1 cellular context compared by ENCODE assay signal in genomic region chr5:132001647-132002561, GRCh38.
TF ChIP-seq lines count a peak whose summit lies in the region.

No MANE protein-coding gene starts in this region.

TF ChIP-seq in HepG2, 621 proteins besides CTCF, POLR2A, EP300 and RAD21 (continued from another document):
- peak; percentile 93 for TF ChIP-seq HHEX (CRISPR knock-in tag; IDR thresholded peaks at IDR 0.05)
- no peak for TF ChIP-seq SRSF4 (IDR thresholded peaks at IDR 0.05; ENCODE audit: low read depth, low read length, poor library complexity, severe bottlenecking)
- TF ChIP-seq MEIS2 (CRISPR knock-in tag; IDR thresholded peaks at IDR 0.05) = peak; percentile 79; the same call in 1 of the 2 replicates
- TF ChIP-seq ZFP37 (CRISPR knock-in tag; IDR thresholded peaks at IDR 0.05; ENCODE audit: borderline replicate concordance) = peak; percentile 66; the same call in 1 of the 2 replicates
- no peak for TF ChIP-seq HNRNPLL (IDR thresholded peaks at IDR 0.05; ENCODE audit: low read depth, low read length, poor library complexity, severe bottlenecking)
- peak; percentile 58; the same call in 1 of the 2 replicates for TF ChIP-seq HINFP (CRISPR knock-in tag; IDR thresholded peaks at IDR 0.05; ENCODE audit: low read depth)
- no peak for TF ChIP-seq PAF1 (CRISPR knock-in tag; IDR thresholded peaks at IDR 0.05)
- no peak for TF ChIP-seq ZNF333 (CRISPR knock-in tag; IDR thresholded peaks at IDR 0.05; ENCODE audit: borderline replicate concordance)
- no peak for TF ChIP-seq FOXM1 (CRISPR knock-in tag; IDR thresholded peaks at IDR 0.05)
- peak; percentile 83 for TF ChIP-seq MED8 (CRISPR knock-in tag; IDR thresholded peaks at IDR 0.05; ENCODE audit: insufficient replicate concordance)
- TF ChIP-seq ZNF121 (CRISPR knock-in tag; IDR thresholded peaks at IDR 0.05) = peak; percentile 95
- no peak; the same call in none of the 2 replicates for TF ChIP-seq BRD4 (CRISPR knock-in tag; IDR thresholded peaks at IDR 0.05)
- no peak for TF ChIP-seq HNRNPUL1 (IDR thresholded peaks at IDR 0.05; ENCODE audit: low read depth, low read length)
- peak; percentile 13; the same call in 1 of the 2 replicates for TF ChIP-seq ZNF556 (CRISPR knock-in tag; IDR thresholded peaks at IDR 0.05; ENCODE audit: borderline replicate concordance)
- no peak for TF ChIP-seq ZNF33A (CRISPR knock-in tag; IDR thresholded peaks at IDR 0.05; ENCODE audit: borderline replicate concordance)
- TF ChIP-seq PHB2 (IDR thresholded peaks at IDR 0.05; ENCODE audit: partially characterized antibody) = no peak
- peak; percentile 93 for TF ChIP-seq ZNF543 (CRISPR knock-in tag; IDR thresholded peaks at IDR 0.05)
- no peak for TF ChIP-seq ZNF850 (CRISPR knock-in tag; conservative IDR thresholded peaks at IDR 0.05)
- TF ChIP-seq ZSCAN30 (CRISPR knock-in tag; IDR thresholded peaks at IDR 0.05) = no peak
- TF ChIP-seq CEBPG (CRISPR knock-in tag; IDR thresholded peaks at IDR 0.05) = no peak; the same call in 1 of the 2 replicates
- peak; percentile 92 for TF ChIP-seq NR2F6 (IDR thresholded peaks at IDR 0.05)
- TF ChIP-seq NR2F6 (CRISPR knock-in tag; IDR thresholded peaks at IDR 0.05) = peak; percentile 84
- TF ChIP-seq GZF1 (CRISPR knock-in tag; IDR thresholded peaks at IDR 0.05) = 0 out of 2 replicates have a peak, but pooled peaks have one; percentile 76
- 0 out of 2 replicates have a peak, but pooled peaks have one; percentile 57 for TF ChIP-seq HMGXB3 (CRISPR knock-in tag; IDR thresholded peaks at IDR 0.05; ENCODE audit: borderline replicate concordance)
- TF ChIP-seq ZMAT3 (CRISPR knock-in tag; conservative IDR thresholded peaks at IDR 0.05) = peak; percentile 83
- TF ChIP-seq FOXO1 (CRISPR knock-in tag; IDR thresholded peaks at IDR 0.05) = peak; percentile 91
- no peak for TF ChIP-seq ONECUT2 (CRISPR knock-in tag; IDR thresholded peaks at IDR 0.05)
- TF ChIP-seq HDAC2 (CRISPR knock-in tag; IDR thresholded peaks at IDR 0.05) = peak; percentile 99
- peak; percentile 95 for TF ChIP-seq ELF3 (CRISPR knock-in tag; IDR thresholded peaks at IDR 0.05)
- peak; percentile 93 for TF ChIP-seq THRA (CRISPR knock-in tag; IDR thresholded peaks at IDR 0.05; ENCODE audit: borderline replicate concordance)
- TF ChIP-seq ZFP90 (CRISPR knock-in tag; IDR thresholded peaks at IDR 0.05; ENCODE audit: borderline replicate concordance) = peak; percentile 66; the same call in 1 of the 2 replicates
- peak; percentile 93 for TF ChIP-seq TBX3 (IDR thresholded peaks at IDR 0.05; ENCODE audit: borderline replicate concordance)
- TF ChIP-seq TFDP1 (CRISPR knock-in tag; IDR thresholded peaks at IDR 0.05; ENCODE audit: borderline replicate concordance) = peak; percentile 18; the same call in 1 of the 2 replicates
- no peak for TF ChIP-seq CEBPZ (IDR thresholded peaks at IDR 0.05; ENCODE audit: low read length)
- peak; percentile 19; the same call in 1 of the 3 replicates for TF ChIP-seq MXI1 (IDR thresholded peaks at IDR 0.05; ENCODE audit: borderline replicate concordance, low read depth, low read length)
- peak; percentile 90; the same call in 1 of the 2 replicates for TF ChIP-seq AHDC1 (CRISPR knock-in tag; IDR thresholded peaks at IDR 0.05; ENCODE audit: borderline replicate concordance)
TF ChIP-seq in HepG2: peak in this region for 308.
